19 cellular contexts compared by ENCODE assay signal in the genomic region with DNA sequence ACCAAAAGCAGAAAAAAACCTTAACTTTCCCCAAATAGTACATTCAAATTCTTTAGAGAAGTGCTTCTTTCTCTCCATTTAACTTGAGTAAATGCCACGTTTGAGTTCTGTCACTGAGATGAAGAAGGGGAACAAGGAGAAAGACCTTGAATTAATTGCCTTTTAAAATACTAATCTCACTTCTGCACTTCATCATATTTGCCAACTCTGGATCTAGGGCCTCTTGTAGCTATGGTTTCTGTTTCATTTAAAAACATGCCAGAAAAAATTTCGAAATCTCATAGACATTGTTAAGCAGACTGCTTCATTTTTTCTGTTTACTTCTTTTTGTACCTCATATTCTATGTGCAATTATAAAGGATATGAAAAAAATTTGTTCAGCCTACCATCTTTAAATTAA. TPM values are rescaled to one million over a fixed set of nuclear protein-coding genes. Genes with fewer than 3 reads are reported as not detected.
DNase-seq lines count a peak whose midpoint lies in the region; ATAC-seq and TF ChIP-seq lines count a peak whose summit lies in the region.
"Had no signal": no experiment of that assay in that cellular context is flagged by ENCODE, and none has a peak within 500 bp of the region (broad histone marks: within the 10 kb centered on the region; RNA-seq: fewer than 3 reads in every experiment).

No MANE protein-coding gene starts in this region.

- peaks cover 0 to 18% (median 6%) of the 10 kb centered on the region in 9 donors for H3K4me1 ChIP-seq in heart right ventricle
- peaks cover 35% of the 10 kb centered on the region for H3K4me1 ChIP-seq in OCI-LY3 (ENCODE audit: low read length)
- H3K4me1 ChIP-seq in upper lobe of right lung: peaks cover 8% of the 10 kb centered on the region

- no peak overlapping the region for H3K4me3 Mint-ChIP-seq in activated CD4-positive, alpha-beta T cell treated with anti-CD3 and anti-CD28 coated beads, Interleukin-2, amount 10 ng/mL, durations not matched to agents 24 days and 14 days
- H3K4me3 Mint-ChIP-seq: activated T-cell treated with anti-CD3 and anti-CD28 coated beads, Interleukin-2, amount 50 U/mL, for 4 hours; T-helper 17 cell had no signal

- no peak overlapping the region for H3K4me3 ChIP-seq in heart right ventricle
- H3K4me3 ChIP-seq in OCI-LY3 (ENCODE audit: low read length): peak overlapping the region; percentile 35
- no peak overlapping the region for H3K4me3 ChIP-seq in upper lobe of right lung
- H3K4me3 ChIP-seq: adrenal gland had no signal

- H3K27me3 Mint-ChIP-seq in activated CD4-positive, alpha-beta T cell treated with anti-CD3 and anti-CD28 coated beads, Interleukin-2, amount 10 ng/mL, durations not matched to agents 24 days and 14 days: no peaks in the 10 kb centered on the region
- H3K27me3 Mint-ChIP-seq: T-helper 17 cell had no signal

- no peaks in the 10 kb centered on the region for H3K27me3 ChIP-seq in heart right ventricle
- H3K27me3 ChIP-seq in OCI-LY3 (ENCODE audit: low read depth, low read length): no peaks in the 10 kb centered on the region
- H3K27me3 ChIP-seq in upper lobe of right lung: no peaks in the 10 kb centered on the region
- H3K27me3 ChIP-seq: adrenal gland had no signal

- 40 to 50% methylated on average over 2 of the region's 2 CpGs for WGBS in heart right ventricle, 2 donors

- peaks cover 7% of the 10 kb centered on the region for H3K36me3 Mint-ChIP-seq in activated CD4-positive, alpha-beta T cell treated with anti-CD3 and anti-CD28 coated beads, Interleukin-2, amount 10 ng/mL, durations not matched to agents 24 days and 14 days (ENCODE audit: low read depth)

- H2AFZ ChIP-seq in OCI-LY3 (ENCODE audit: low read depth, low read length): no peak overlapping the region

- H3K27ac Mint-ChIP-seq in activated CD4-positive, alpha-beta T cell treated with anti-CD3 and anti-CD28 coated beads, Interleukin-2, amount 10 ng/mL, durations not matched to agents 24 days and 14 days: no peak overlapping the region
- H3K27ac Mint-ChIP-seq: T-helper 17 cell had no signal

- H3K9me3 ChIP-seq in heart right ventricle: no peaks in the 10 kb centered on the region
- H3K9me3 ChIP-seq in OCI-LY3 (ENCODE audit: insufficient read depth, low read length): no peaks in the 10 kb centered on the region
- no peaks in the 10 kb centered on the region for H3K9me3 ChIP-seq in upper lobe of right lung
- H3K9me3 ChIP-seq: adrenal gland had no signal

- intact Hi-C loops in Right ventricle myocardium superior (cut with DNase I): no loop called here
- intact Hi-C loops in heart right ventricle (cut with DNase I): no loop called here
- intact Hi-C loops in upper lobe of right lung (cut with DNase I): no loop called here
- intact Hi-C loops in activated CD4-positive, alpha-beta T cell treated with anti-CD3 and anti-CD28 coated beads, Interleukin-2, amount 10 ng/mL, durations not matched to agents 24 days and 14 days (cut with micrococcal nuclease): no loop called here

- peak overlapping the region; percentile 39 for H3K9ac ChIP-seq in OCI-LY3 (ENCODE audit: low read length)

- peak overlapping the region; percentile 54 for H3K4me2 ChIP-seq in OCI-LY3 (ENCODE audit: low read length)

- H3K36me3 ChIP-seq in heart right ventricle: peaks cover 0 to 33% (median 2%) of the 10 kb centered on the region in 9 donors
- peaks cover 32% of the 10 kb centered on the region for H3K36me3 ChIP-seq in OCI-LY3 (replicated peaks; ENCODE audit: low read depth, low read length)
- H3K36me3 ChIP-seq in upper lobe of right lung: peaks cover 7% of the 10 kb centered on the region
- H3K36me3 ChIP-seq: adrenal gland had no signal

- no peaks in the 10 kb centered on the region for H3K4me1 Mint-ChIP-seq in activated CD4-positive, alpha-beta T cell treated with anti-CD3 and anti-CD28 coated beads, Interleukin-2, amount 10 ng/mL, durations not matched to agents 24 days and 14 days
- H3K4me1 Mint-ChIP-seq: T-helper 17 cell had no signal

- H4K20me1 ChIP-seq in OCI-LY3 (ENCODE audit: insufficient read depth, low read length): no peaks in the 10 kb centered on the region

- peak; percentile 58 for ATAC-seq in Right ventricle myocardium superior (ENCODE audit: poor library complexity)
- no peak for ATAC-seq in heart right ventricle
- peak; percentile 62 for ATAC-seq in upper lobe of right lung
- ATAC-seq in GM18517 (IDR thresholded peaks at IDR 0.05; ENCODE audit: unreplicated experiment): no peak
- no peak for ATAC-seq in HG02938 (IDR thresholded peaks at IDR 0.05; ENCODE audit: unreplicated experiment)
- ATAC-seq: activated T-cell treated with anti-CD3 and anti-CD28 coated beads, Interleukin-2, amount 50 U/mL, for 4 hours; T-helper 17 cell had no signal

- TF ChIP-seq CTCF in heart right ventricle (IDR thresholded peaks at IDR 0.05) (no peak), OCI-LY3 (IDR thresholded peaks at IDR 0.05; ENCODE audit: low read depth, low read length) (no peak), upper lobe of right lung (IDR thresholded peaks at IDR 0.05) (no peak)

- H3K9me3 Mint-ChIP-seq in activated CD4-positive, alpha-beta T cell treated with anti-CD3 and anti-CD28 coated beads, Interleukin-2, amount 10 ng/mL, durations not matched to agents 24 days and 14 days: no peaks in the 10 kb centered on the region
- H3K9me3 Mint-ChIP-seq: activated T-cell treated with anti-CD3 and anti-CD28 coated beads, Interleukin-2, amount 50 U/mL, for 4 hours had no signal

- no peaks in the 10 kb centered on the region for H3K79me2 ChIP-seq in OCI-LY3 (ENCODE audit: low read length)

- no peak for DNase-seq in Right ventricle myocardium superior
- no peak for DNase-seq in heart right ventricle
- DNase-seq in fibroblast of the conjunctiva (ENCODE audit: low read depth): peak; percentile 30
- DNase-seq in upper lobe of right lung: no peak
- DNase-seq in activated CD4-positive, alpha-beta T cell treated with anti-CD3 and anti-CD28 coated beads, Interleukin-2, amount 10 ng/mL, durations not matched to agents 24 days and 14 days: no peak
- DNase-seq: activated CD4-positive, alpha-beta T cell treated with anti-CD3 and anti-CD28 coated beads for 48 hours; activated T-cell treated with anti-CD3 and anti-CD28 coated beads, Interleukin-2, amount 50 U/mL, for 4 hours; adrenal gland; dermis blood vessel endothelial cell; midbrain; NCI-H226; nucleus accumbens; T-helper 17 cell had no signal

- peak overlapping the region in 1 of 10 donors; percentile 0 for H3K27ac ChIP-seq in heart right ventricle
- H3K27ac ChIP-seq in OCI-LY3 (ENCODE audit: low read length): peak overlapping the region; percentile 89
- H3K27ac ChIP-seq in upper lobe of right lung: peak overlapping the region; percentile 38
- H3K27ac ChIP-seq: adrenal gland had no signal

RNA-seq across cellular contexts. Expression of gene MIXL1, which starts 24.6 kb away (rescaled TPM):
- total RNA-seq in Right ventricle myocardium superior (not detected), heart right ventricle (under 1 TPM in 3 of 10 donors, not detected in 7; 0.28 to 0.37 (median 0.32) TPM), upper lobe of right lung (not detected)
- polyA plus RNA-seq in heart right ventricle: under 1 TPM in 1 of 2 donors, not detected in 1; 0.01 TPM
- total RNA-seq in activated CD4-positive, alpha-beta T cell treated with anti-CD3 and anti-CD28 coated beads, Interleukin-2, amount 10 ng/mL, durations not matched to agents 24 days and 14 days: not detected in 2 replicates
- total RNA-seq: A673; activated T-cell treated with anti-CD3 and anti-CD28 coated beads, Interleukin-2, amount 50 U/mL, for 4 hours; adrenal gland; dermis blood vessel endothelial cell; fibroblast of lung; subcutaneous adipose tissue; T-helper 17 cell had no signal

Comparison
In these comparisons a context has a peak if more than half of its experiments do, and no peak if none do; other contexts are left out.
1. ATAC-seq: peak in Right ventricle myocardium superior (single experiment) and upper lobe of right lung (single experiment); none in heart right ventricle (0 of 8), GM18517 (single experiment) and HG02938 (single experiment).